In the genomic region with DNA sequence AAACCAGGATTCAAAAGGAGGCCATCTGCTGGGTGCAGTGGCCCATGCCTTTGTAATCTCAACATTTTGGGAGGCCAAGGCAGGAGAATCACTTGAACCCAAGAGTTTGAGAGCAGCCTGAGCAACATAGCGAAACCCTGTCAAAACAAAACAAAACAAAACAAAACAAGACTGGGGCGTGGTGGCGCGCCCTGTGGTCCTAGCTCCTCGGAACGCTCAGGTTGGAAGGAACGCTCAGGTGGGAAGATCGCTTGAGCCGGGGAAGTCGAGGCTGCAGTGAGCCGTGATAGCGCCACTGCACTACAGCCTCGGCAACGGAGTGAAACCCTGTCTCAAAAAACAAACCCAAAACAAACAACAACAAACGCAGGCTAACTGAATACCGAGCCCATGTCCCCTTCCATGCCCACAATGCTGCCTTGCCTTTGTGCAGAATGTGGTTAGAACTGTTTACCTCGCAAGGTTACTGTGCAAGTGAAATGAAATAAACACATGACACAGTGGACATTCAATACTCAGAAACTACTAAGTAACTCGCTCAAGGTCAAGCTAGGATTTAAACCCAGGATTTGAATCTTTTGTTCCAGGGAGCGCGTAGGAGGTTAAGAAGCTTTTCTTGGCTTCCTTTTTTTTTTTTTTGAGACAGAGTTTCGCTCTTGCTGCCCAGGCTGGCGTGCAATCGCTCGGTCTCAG, we compare ENCODE assay signal across 8 cellular contexts. TPM values are rescaled to one million over a fixed set of nuclear protein-coding genes. Genes with fewer than 3 reads are reported as not detected.
A peak's percentile ranks its signal among the peaks of the same experiment; 100 is the strongest.
DNase-seq lines count a peak whose midpoint lies in the region; ATAC-seq, FAIRE-seq and TF ChIP-seq lines count a peak whose summit lies in the region.

No MANE protein-coding gene starts in this region.

- peak overlapping the region; percentile 88 for H2AFZ ChIP-seq in KMS-11 (ENCODE audit: low read depth)

- H3K9ac ChIP-seq in KMS-11 = peak overlapping the region; percentile 91
- peak overlapping the region; percentile 38 to 96 for H3K9ac ChIP-seq in kidney (ENCODE audit: low read length in 2 of 2)

- peaks cover 28% of the 10 kb centered on the region for H3K79me2 ChIP-seq in KMS-11 (ENCODE audit: insufficient read depth, low read depth)

- no peaks in the 10 kb centered on the region for H3K9me3 ChIP-seq in kidney (ENCODE audit: control insufficient read depth in 1 of 2, low read length in 2 of 2)

- H3K27me3 Mint-ChIP-seq in stimulated activated naive CD8-positive, alpha-beta T cell treated with anti-CD3 and anti-CD28 coated beads, Interleukin-15, amount 100 ng/mL, for 72 hours = no peaks in the 10 kb centered on the region

- FAIRE-seq in kidney (lab: Jason Lieb, UNC) (no peak), RCC 7860 (lab: Jason Lieb, UNC) (no peak)

- no peak for ATAC-seq in stimulated activated naive CD8-positive, alpha-beta T cell treated with anti-CD3 and anti-CD28 coated beads, Interleukin-15, amount 100 ng/mL, for 72 hours
- ATAC-seq in HG03571 (IDR thresholded peaks at IDR 0.05; ENCODE audit: unreplicated experiment) = no peak

- H3K27ac ChIP-seq in KMS-11 = peak overlapping the region; percentile 90
- peak overlapping the region; percentile 73 to 84 for H3K27ac ChIP-seq in kidney (ENCODE audit: low read depth in 2 of 2, low read length in 2 of 2)

- no peaks in the 10 kb centered on the region for H4K20me1 ChIP-seq in KMS-11 (ENCODE audit: insufficient read depth)

- no peaks in the 10 kb centered on the region for H3K9me3 Mint-ChIP-seq in stimulated activated naive CD8-positive, alpha-beta T cell treated with anti-CD3 and anti-CD28 coated beads, Interleukin-15, amount 100 ng/mL, for 72 hours

- peaks cover 43% of the 10 kb centered on the region for H3K4me1 Mint-ChIP-seq in stimulated activated naive CD8-positive, alpha-beta T cell treated with anti-CD3 and anti-CD28 coated beads, Interleukin-15, amount 100 ng/mL, for 72 hours

- H3K4me1 ChIP-seq in KMS-11 (ENCODE audit: low read depth, poor library complexity, severe bottlenecking) = peaks cover 11% of the 10 kb centered on the region
- H3K4me1 ChIP-seq in kidney (ENCODE audit: control insufficient read depth in 1 of 2, insufficient read depth in 1 of 2, low read depth in 1 of 2, low read length in 2 of 2) = peaks cover 0 to 4% of the 10 kb centered on the region in 2 donors

- peak overlapping the region; percentile 99 for H3K27ac Mint-ChIP-seq in stimulated activated naive CD8-positive, alpha-beta T cell treated with anti-CD3 and anti-CD28 coated beads, Interleukin-15, amount 100 ng/mL, for 72 hours

- no peak for TF ChIP-seq CTCF in KMS-11 (conservative IDR thresholded peaks at IDR 0.05; ENCODE audit: low read depth, low read length)
- no peak for TF ChIP-seq CTCF in astrocyte of the spinal cord (IDR thresholded peaks at IDR 0.05; ENCODE audit: low read depth, low read length)
- no peak for TF ChIP-seq CTCF in kidney (IDR thresholded peaks at IDR 0.05; ENCODE audit: borderline replicate concordance, extremely low read depth, insufficient read depth)

- H3K4me2 ChIP-seq in KMS-11 = peak overlapping the region; percentile 76

- no peaks in the 10 kb centered on the region for H3K36me3 ChIP-seq in KMS-11 (ENCODE audit: insufficient read depth)
- H3K36me3 ChIP-seq in kidney (ENCODE audit: control insufficient read depth in 1 of 2, insufficient read depth in 2 of 2, low read length in 2 of 2) = peaks cover 3 to 8% of the 10 kb centered on the region in 2 donors

- in situ Hi-C loops in astrocyte of the spinal cord (cut with HindIII; ENCODE audit: low sequenced_read_pairs) = no loop called here

- H3K4me3 ChIP-seq in KMS-11 (IDR thresholded peaks at IDR 0.05; ENCODE audit: insufficient read depth, low read depth, low read length) (no peak overlapping the region), astrocyte of the spinal cord (ENCODE audit: low read depth, low read length) (peak overlapping the region; percentile 88), kidney (ENCODE audit: low read length in 2 of 2) (peak overlapping the region; percentile 86 to 94)

- peak overlapping the region; percentile 97 for H3K4me3 Mint-ChIP-seq in stimulated activated naive CD8-positive, alpha-beta T cell treated with anti-CD3 and anti-CD28 coated beads, Interleukin-15, amount 100 ng/mL, for 72 hours

- peak; percentile 11 for DNase-seq in Daoy (ENCODE audit: low read depth)
- no peak for DNase-seq in astrocyte of the spinal cord (ENCODE audit: low read depth, low spot score)
- no peak for DNase-seq in kidney
- no peak for DNase-seq in stimulated activated naive CD8-positive, alpha-beta T cell treated with anti-CD3 and anti-CD28 coated beads, Interleukin-15, amount 100 ng/mL, for 72 hours
- DNase-seq in activated gamma-delta T cell treated with Interleukin-2 at 50 U/mL for 16 hours = no peak
- no peak for DNase-seq in RCC 7860 (ENCODE audit: low spot score)

- intact Hi-C loops in kidney (cut with DNase I) = no loop called here

- no peaks in the 10 kb centered on the region for H3K27me3 ChIP-seq in KMS-11 (ENCODE audit: insufficient read depth, low read depth)

RNA-seq across cellular contexts. Expression of a gene that starts 0.8 kb away (rescaled TPM):
- total RNA-seq in Daoy (2014; rRNA removed; shearing (Covaris generic)) = 266 and 281 TPM in 2 replicates
- 88.9 TPM for total RNA-seq in kidney
- 129 TPM for polyA plus RNA-seq in kidney (ENCODE audit: insufficient read depth, low read depth, low replicate concordance)

RNA-seq across cellular contexts. Expression of a gene that starts 14.2 kb away (rescaled TPM):
- total RNA-seq in Daoy (2014; rRNA removed; shearing (Covaris generic)) = 47.8 and 54.4 TPM in 2 replicates
- 32.2 TPM for total RNA-seq in kidney
- polyA plus RNA-seq in kidney (ENCODE audit: insufficient read depth, low read depth, low replicate concordance) = 15.6 TPM
